1 cellular context compared by ENCODE assay signal in the genomic region with DNA sequence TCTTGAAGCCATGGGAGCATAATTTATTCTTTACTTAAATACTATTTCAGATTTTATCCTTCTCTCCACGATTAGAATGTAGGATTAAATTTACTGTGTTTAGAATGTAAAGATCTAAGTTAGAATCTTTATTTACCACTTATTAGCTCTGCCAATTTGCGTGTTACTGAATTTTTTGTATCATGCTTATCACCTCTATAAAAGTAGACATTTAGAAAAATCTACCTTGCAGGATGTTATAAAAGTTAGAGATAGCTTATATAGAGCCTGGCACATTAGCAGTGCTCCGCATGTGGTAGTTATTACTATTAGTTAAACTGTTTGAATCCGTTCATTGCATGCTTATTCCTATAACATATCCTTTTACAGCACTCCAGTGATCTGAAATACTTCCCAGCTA.
TF ChIP-seq lines count a peak whose summit lies in the region.

No MANE protein-coding gene starts in this region.

TF ChIP-seq in H1, 55 proteins besides CTCF, POLR2A, EP300 and RAD21 (continued from another document):
- TF ChIP-seq RNF2 (IDR thresholded peaks at IDR 0.05; ENCODE audit: borderline replicate concordance, low read depth, low read length, missing control alignments, poor library complexity, severe bottlenecking): no peak
- TF ChIP-seq NANOG (IDR thresholded peaks at IDR 0.05; ENCODE audit: insufficient read depth, low read depth, low read length, poor library complexity, severe bottlenecking): no peak
- TF ChIP-seq CTBP2 (IDR thresholded peaks at IDR 0.05; ENCODE audit: borderline replicate concordance, insufficient read depth, insufficient read length, low read length): no peak
- no peak for TF ChIP-seq SIX5 (IDR thresholded peaks at IDR 0.05; ENCODE audit: low read depth, low read length)
